ENCODE assay signal across 7 cellular contexts in genomic region chr14:22047105-22047504, GRCh38.
A peak's percentile ranks its signal among the peaks of the same experiment; 100 is the strongest.
DNase-seq lines count a peak whose midpoint lies in the region; ATAC-seq, FAIRE-seq and TF ChIP-seq lines count a peak whose summit lies in the region.

No MANE protein-coding gene starts in this region.

- no peak for TF ChIP-seq POLR2A in Peyer's patch (IDR thresholded peaks at IDR 0.05)

- DNase-seq in GM12864 (ENCODE audit: low read depth) (no peak), H7 (peak; percentile 46), Peyer's patch (no peak), AG20443 (ENCODE audit: low spot score) (no peak), NCI-H1694 treated with DMSO at 0.1 percent for 48 hours (lab: John Stamatoyannopoulos, UW) (no peak)
- peak; percentile 15 for DNase-seq in stimulated activated naive CD8-positive, alpha-beta T cell treated with anti-CD3 and anti-CD28 coated beads, Interleukin-15, Interleukin-2, amounts not matched to agents 100 U/mL and 50 U/mL, for 24 hours

- no peak overlapping the region for H3K27ac ChIP-seq in Peyer's patch

- H3K36me3 ChIP-seq in H7 (replicated peaks; ENCODE audit: control insufficient read depth, insufficient read depth, low read length) (no peaks in the 10 kb centered on the region), Peyer's patch (no peaks in the 10 kb centered on the region)

- H3K9me3 ChIP-seq in Peyer's patch = no peaks in the 10 kb centered on the region

- TF ChIP-seq CTCF in GM12864 (IDR thresholded peaks at IDR 0.05; ENCODE audit: low read depth, low read length, missing control alignments) = peak; percentile 58
- TF ChIP-seq CTCF in Peyer's patch (IDR thresholded peaks at IDR 0.05) = peak in 4 of 6 experiments; percentile 10 to 25 (median 18)

- peak; percentile 4 for FAIRE-seq in endometrium (lab: Jason Lieb, UNC)

- H3K4me3 ChIP-seq in GM12864 (ENCODE audit: low read depth, low read length) (no peak overlapping the region), H7 (ENCODE audit: insufficient read depth, low read depth, low read length) (no peak overlapping the region), Peyer's patch (no peak overlapping the region)

- H3K4me1 ChIP-seq in Peyer's patch = no peaks in the 10 kb centered on the region

- peak; percentile 85 for ATAC-seq in stimulated activated naive CD8-positive, alpha-beta T cell treated with anti-CD3 and anti-CD28 coated beads, Interleukin-15, Interleukin-2, amounts not matched to agents 100 U/mL and 50 U/mL, for 24 hours

- H3K27me3 ChIP-seq in H7 (ENCODE audit: control insufficient read depth, insufficient read depth, low read length) = no peaks in the 10 kb centered on the region
- H3K27me3 ChIP-seq in Peyer's patch = no peaks in the 10 kb centered on the region

Comparison
In these comparisons a context has a peak if more than half of its experiments do, and no peak if none do; other contexts are left out.
1. DNase-seq: peak in H7 (single experiment) and stimulated activated naive CD8-positive, alpha-beta T cell treated with anti-CD3 and anti-CD28 coated beads, Interleukin-15, Interleukin-2, amounts not matched to agents 100 U/mL and 50 U/mL, for 24 hours (single experiment); none in GM12864 (single experiment), Peyer's patch (0 of 3), AG20443 (single experiment) and NCI-H1694 treated with DMSO at 0.1 percent for 48 hours (single experiment).